Comparison of ENCODE assay signal across 7 cellular contexts in the genomic region with DNA sequence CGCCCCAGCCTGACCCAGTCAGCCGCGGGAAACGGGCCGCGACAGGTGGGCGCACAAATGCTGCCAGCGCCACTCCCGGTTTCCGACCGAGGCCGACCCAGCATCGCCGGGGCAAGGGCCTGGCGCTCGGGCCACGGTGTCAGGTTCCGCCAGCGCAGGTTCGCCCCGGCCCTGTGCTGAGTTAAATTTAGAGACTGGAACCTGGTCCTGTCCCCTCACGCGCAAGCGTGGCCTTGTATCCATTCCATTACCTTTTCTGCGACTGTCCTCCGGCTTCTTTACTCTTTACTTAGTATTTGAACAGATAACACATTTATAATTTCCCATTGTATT. TPM values are rescaled to one million over a fixed set of nuclear protein-coding genes. Genes with fewer than 3 reads are reported as not detected.
DNase-seq lines count a peak whose midpoint lies in the region; ATAC-seq and TF ChIP-seq lines count a peak whose summit lies in the region.
"Had no signal": no experiment of that assay in that cellular context is flagged by ENCODE, and none has a peak within 500 bp of the region (broad histone marks: within the 10 kb centered on the region; RNA-seq: fewer than 3 reads in every experiment).

No MANE protein-coding gene starts in this region.

- no peak for ATAC-seq in T-helper 17 cell

- peaks cover 15% of the 10 kb centered on the region for H3K27me3 Mint-ChIP-seq in T-helper 17 cell

- no peak for TF ChIP-seq CTCF in AG04449 (IDR thresholded peaks at IDR 0.05; ENCODE audit: insufficient read depth, low read length, missing control alignments)

- DNase-seq in AG04449 (ENCODE audit: low read depth, low spot score) (no peak), T-helper 17 cell (no peak), kidney tubule cell (ENCODE audit: low spot score) (peak; percentile 27), NCI-H69 (lab: John Stamatoyannopoulos, UW) (no peak), DMS53 treated with DMSO at 0.1 percent for 48 hours (lab: John Stamatoyannopoulos, UW; ENCODE audit: unreplicated experiment) (no peak), mucosa of gallbladder (ENCODE audit: low spot score) (no peak)

- peak overlapping the region; percentile 98 for H3K4me3 Mint-ChIP-seq in T-helper 17 cell

- peaks cover 7% of the 10 kb centered on the region for H3K36me3 Mint-ChIP-seq in T-helper 17 cell (ENCODE audit: low read depth)

- CTCF ChIA-PET in AG04449 (lab: Yijun Ruan, JAX): interaction anchor here (0.8 to 4.4 kb wide), 6 partner anchors 9 to 24 kb away, joined by 3 to 29 read pairs (median 4); no protein-coding TSS in a partner anchor

- POLR2A ChIA-PET in AG04449 (lab: Yijun Ruan, JAX): interaction anchor here (1.0 to 1.5 kb wide), 3 partner anchors 13 to 18 kb away, joined by 4 to 17 read pairs (median 9); partner anchors contain the start of gene TRIM41

- peak overlapping the region; percentile 62 for H3K4me3 ChIP-seq in AG04449 (ENCODE audit: low read depth, low read length)

- no peaks in the 10 kb centered on the region for H3K9me3 ChIP-seq in T-helper 17 cell (ENCODE audit: control insufficient read depth, low read length, poor library complexity, severe bottlenecking)

- H3K27ac Mint-ChIP-seq in T-helper 17 cell: peak overlapping the region; percentile 99

- peaks cover 30% of the 10 kb centered on the region for H3K4me1 Mint-ChIP-seq in T-helper 17 cell

RNA-seq across cellular contexts. Expression of gene TRIM7, which starts 0.4 kb away (rescaled TPM):
- total RNA-seq in T-helper 17 cell: 1 to 10 TPM; 2.2 to 3.5 TPM
- 1.2 TPM for total RNA-seq in mucosa of gallbladder

RNA-seq across cellular contexts. Expression of gene TRIM41, which starts 17.7 kb away (rescaled TPM):
- total RNA-seq in T-helper 17 cell (10 to 100 TPM; 23.4 to 29.6 TPM), mucosa of gallbladder (47.6 TPM)

RNA-seq across cellular contexts. Expression of gene RACK1, which starts 38.3 kb away (rescaled TPM):
- total RNA-seq in T-helper 17 cell (1,000 to 10,000 TPM; 2,138 to 2,163 TPM), mucosa of gallbladder (1,033 TPM)

RNA-seq across cellular contexts. Expression of gene TRIM52, which starts 55.6 kb away (rescaled TPM):
- total RNA-seq in T-helper 17 cell: 10 to 100 TPM; 32.2 to 34.6 TPM
- total RNA-seq in mucosa of gallbladder: 22.8 TPM

RNA-seq across cellular contexts. Expression of gene OR2V2, which starts 58.0 kb away (rescaled TPM):
- total RNA-seq in T-helper 17 cell: not detected
- total RNA-seq in mucosa of gallbladder: not detected
- total RNA-seq: T-helper 2 cell treated with Interferon-gamma antibody and Interleukin-4, amounts not matched to agents 100 ng/mL and 5 ng/mL, for 36 hours had no signal
